In the genomic region with DNA sequence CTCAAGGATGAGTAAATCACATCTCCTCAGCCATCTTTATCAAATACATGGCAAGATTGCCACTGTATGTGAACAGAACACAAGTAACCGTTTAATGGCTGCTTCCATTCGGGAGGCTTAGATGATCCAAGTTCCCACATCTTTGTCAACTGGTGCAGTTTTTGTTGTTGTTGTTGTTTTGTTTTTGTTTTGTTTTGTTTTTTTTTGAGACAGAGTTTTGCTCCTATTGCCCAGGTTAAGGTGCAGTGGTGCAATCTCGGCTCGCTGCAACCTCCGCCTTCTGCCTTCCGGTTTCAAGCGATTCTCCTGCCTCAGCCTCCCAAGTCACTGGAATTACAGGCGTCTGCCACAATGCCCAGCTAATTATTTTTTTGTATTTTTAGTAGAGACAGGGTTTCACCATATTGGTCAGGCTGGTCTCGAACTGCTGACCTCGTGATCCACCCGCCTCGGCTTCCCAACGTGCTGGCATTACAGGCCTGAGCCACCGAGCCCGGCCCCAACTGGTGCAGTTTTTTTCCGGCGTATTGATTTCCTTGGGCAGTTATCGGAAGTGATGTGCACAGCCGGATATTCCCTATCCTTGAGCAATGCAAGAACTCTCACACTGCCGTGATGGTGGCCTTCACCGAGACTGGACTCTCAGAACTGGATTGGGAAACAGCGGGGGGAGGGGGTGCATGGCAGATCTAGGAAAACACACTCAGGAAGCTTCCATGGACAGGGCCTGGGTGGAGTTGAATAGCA, we compare ENCODE assay signal across 32 cellular contexts. TPM values are rescaled to one million over a fixed set of nuclear protein-coding genes. Genes with fewer than 3 reads are reported as not detected.
"Had no signal": no experiment of that assay in that cellular context is flagged by ENCODE, and none has a peak within 500 bp of the region (broad histone marks: within the 10 kb centered on the region; RNA-seq: fewer than 3 reads in every experiment).

No MANE protein-coding gene starts in this region.

- H3K36me3 ChIP-seq: brain microvascular endothelial cell, esophagus muscularis mucosa, gastrocnemius medialis, WERI-Rb-1 had no signal

- H3K4me3 Mint-ChIP-seq: activated CD4-positive, alpha-beta memory T cell treated with anti-CD3 and anti-CD28 coated beads for 36 hours; activated CD4-positive, alpha-beta T cell treated with anti-CD3 and anti-CD28 coated beads for 36 hours; activated CD4-positive, alpha-beta T cell treated with anti-CD3 and anti-CD28 coated beads, Interleukin-2, amount 10 ng/mL, durations not matched to agents 24 days and 14 days; activated CD8-positive, alpha-beta memory T cell treated with anti-CD3 and anti-CD28 coated beads, Interleukin-2, amount 10 ng/mL, durations not matched to agents 7 days and 5 days; activated CD8-positive, alpha-beta T cell treated with anti-CD3 and anti-CD28 coated beads, Interleukin-2, amount 10 ng/mL, durations not matched to agents 7 days and 5 days; activated naive CD4-positive, alpha-beta T cell treated with anti-CD3 and anti-CD28 coated beads, Interleukin-2, amount 10 ng/mL, durations not matched to agents 7 days and 5 days; activated naive CD8-positive, alpha-beta T cell treated with anti-CD3 and anti-CD28 coated beads, Interleukin-2, amount 10 ng/mL, durations not matched to agents 7 days and 5 days; activated T-cell treated with anti-CD3 and anti-CD28 coated beads, Interleukin-2, amount 50 U/mL, for 72 hours; central memory CD8-positive, alpha-beta T cell; dendritic cell treated with granulocyte-macrophage colony-stimulating factor and Interleukin-4, amounts not matched to agents 40 ng/mL and 50 ng/mL, for 4 days; effector memory CD8-positive, alpha-beta T cell; T-helper 17 cell; T-helper 2 cell treated with Interferon-gamma antibody and Interleukin-4, amounts not matched to agents 5 μg/mL and 100 μg/mL, for 36 hours had no signal

- H3K27ac ChIP-seq: brain microvascular endothelial cell, coronary artery, esophagus muscularis mucosa, foreskin keratinocyte, gastrocnemius medialis, WERI-Rb-1 had no signal

- H3K27ac Mint-ChIP-seq: activated CD4-positive, alpha-beta memory T cell treated with anti-CD3 and anti-CD28 coated beads for 36 hours; activated CD4-positive, alpha-beta T cell treated with anti-CD3 and anti-CD28 coated beads for 36 hours; activated CD4-positive, alpha-beta T cell treated with anti-CD3 and anti-CD28 coated beads, Interleukin-2, amount 10 ng/mL, durations not matched to agents 24 days and 14 days; activated CD8-positive, alpha-beta memory T cell treated with anti-CD3 and anti-CD28 coated beads, Interleukin-2, amount 10 ng/mL, durations not matched to agents 7 days and 5 days; activated CD8-positive, alpha-beta T cell treated with anti-CD3 and anti-CD28 coated beads, Interleukin-2, amount 10 ng/mL, durations not matched to agents 7 days and 5 days; activated naive CD4-positive, alpha-beta T cell treated with anti-CD3 and anti-CD28 coated beads, Interleukin-2, amount 10 ng/mL, durations not matched to agents 7 days and 5 days; activated naive CD4-positive, alpha-beta T cell treated with anti-CD3 and anti-CD28 coated beads, Interleukin-2, amount 50 U/mL, for 72 hours; activated naive CD8-positive, alpha-beta T cell treated with anti-CD3 and anti-CD28 coated beads, Interleukin-2, amount 10 ng/mL, durations not matched to agents 7 days and 5 days; activated T-cell treated with anti-CD3 and anti-CD28 coated beads, Interleukin-2, amount 50 U/mL, for 72 hours; dendritic cell treated with granulocyte-macrophage colony-stimulating factor and Interleukin-4, amounts not matched to agents 40 ng/mL and 50 ng/mL, for 4 days; effector memory CD8-positive, alpha-beta T cell; T-helper 17 cell; T-helper 2 cell treated with Interferon-gamma antibody and Interleukin-4, amounts not matched to agents 5 μg/mL and 100 μg/mL, for 36 hours had no signal

- H3K27me3 ChIP-seq: brain microvascular endothelial cell, esophagus muscularis mucosa, gastrocnemius medialis had no signal

- H3K4me1 Mint-ChIP-seq: activated CD4-positive, alpha-beta T cell treated with anti-CD3 and anti-CD28 coated beads for 36 hours; activated CD4-positive, alpha-beta T cell treated with anti-CD3 and anti-CD28 coated beads, Interleukin-2, amount 10 ng/mL, durations not matched to agents 24 days and 14 days; activated CD8-positive, alpha-beta memory T cell treated with anti-CD3 and anti-CD28 coated beads, Interleukin-2, amount 10 ng/mL, durations not matched to agents 7 days and 5 days; activated naive CD4-positive, alpha-beta T cell treated with anti-CD3 and anti-CD28 coated beads, Interleukin-2, amount 10 ng/mL, durations not matched to agents 7 days and 5 days; activated naive CD8-positive, alpha-beta T cell treated with anti-CD3 and anti-CD28 coated beads, Interleukin-2, amount 10 ng/mL, durations not matched to agents 7 days and 5 days; central memory CD8-positive, alpha-beta T cell had no signal

- H3K4me1 ChIP-seq: esophagus muscularis mucosa, foreskin keratinocyte, gastrocnemius medialis had no signal

- H3K27me3 Mint-ChIP-seq: activated CD4-positive, alpha-beta T cell treated with anti-CD3 and anti-CD28 coated beads for 36 hours; activated CD4-positive, alpha-beta T cell treated with anti-CD3 and anti-CD28 coated beads, Interleukin-2, amount 10 ng/mL, durations not matched to agents 24 days and 14 days; dendritic cell treated with granulocyte-macrophage colony-stimulating factor and Interleukin-4, amounts not matched to agents 40 ng/mL and 50 ng/mL, for 4 days; T-helper 17 cell had no signal

- ATAC-seq: activated CD4-positive, alpha-beta T cell treated with anti-CD3 and anti-CD28 coated beads for 36 hours; activated CD8-positive, alpha-beta memory T cell treated with anti-CD3 and anti-CD28 coated beads, Interleukin-2, amount 10 ng/mL, durations not matched to agents 7 days and 5 days; activated CD8-positive, alpha-beta T cell treated with anti-CD3 and anti-CD28 coated beads, Interleukin-2, amount 10 ng/mL, durations not matched to agents 7 days and 5 days; activated naive CD4-positive, alpha-beta T cell treated with anti-CD3 and anti-CD28 coated beads, Interleukin-2, amount 50 U/mL, for 72 hours; activated T-cell treated with anti-CD3 and anti-CD28 coated beads, Interleukin-2, amount 50 U/mL, for 72 hours; effector memory CD8-positive, alpha-beta T cell; foreskin keratinocyte; gastrocnemius medialis; T-helper 17 cell had no signal

- DNase-seq: activated CD4-positive, alpha-beta memory T cell treated with anti-CD3 and anti-CD28 coated beads for 36 hours; activated CD4-positive, alpha-beta T cell treated with anti-CD3 and anti-CD28 coated beads for 36 hours; activated CD4-positive, alpha-beta T cell treated with anti-CD3 and anti-CD28 coated beads, Interleukin-2, amount 10 ng/mL, durations not matched to agents 24 days and 14 days; activated CD4-positive, CD25-positive, alpha-beta regulatory T cell; activated CD4-positive, CD25-positive, alpha-beta regulatory T cell treated with anti-CD3 and anti-CD28 coated beads, Interleukin-2, amount 50 U/mL, for 72 hours; activated CD8-positive, alpha-beta memory T cell treated with anti-CD3 and anti-CD28 coated beads, Interleukin-2, amount 10 ng/mL, durations not matched to agents 7 days and 5 days; activated CD8-positive, alpha-beta memory T cell treated with anti-CD3 and anti-CD28 coated beads, Interleukin-2, amount 50 U/mL, for 4 hours; activated CD8-positive, alpha-beta T cell treated with anti-CD3 and anti-CD28 coated beads, Interleukin-2, amount 10 ng/mL, durations not matched to agents 7 days and 5 days; activated gamma-delta T cell; activated naive CD4-positive, alpha-beta T cell; activated naive CD4-positive, alpha-beta T cell treated with anti-CD3 and anti-CD28 coated beads, Interleukin-2, amount 10 ng/mL, durations not matched to agents 7 days and 5 days; activated naive CD8-positive, alpha-beta T cell treated with anti-CD3 and anti-CD28 coated beads, Interleukin-2, amount 10 ng/mL, durations not matched to agents 7 days and 5 days; activated T-cell treated with anti-CD3 and anti-CD28 coated beads, Interleukin-2, amount 50 U/mL, for 1 hour; activated T-cell treated with anti-CD3 and anti-CD28 coated beads, Interleukin-2, amount 50 U/mL, for 72 hours; amniotic stem cell; anterior cingulate cortex; brain microvascular endothelial cell; effector CD4-positive, alpha-beta T cell; effector memory CD8-positive, alpha-beta T cell; erythroblast; foreskin keratinocyte; gastrocnemius medialis; T-helper 1 cell; T-helper 17 cell; T1000; WERI-Rb-1 had no signal

- H3K9me3 Mint-ChIP-seq: activated CD4-positive, alpha-beta memory T cell treated with anti-CD3 and anti-CD28 coated beads for 36 hours; activated CD4-positive, alpha-beta T cell treated with anti-CD3 and anti-CD28 coated beads, Interleukin-2, amount 10 ng/mL, durations not matched to agents 24 days and 14 days; activated naive CD4-positive, alpha-beta T cell treated with anti-CD3 and anti-CD28 coated beads, Interleukin-2, amount 10 ng/mL, durations not matched to agents 7 days and 5 days; activated naive CD4-positive, alpha-beta T cell treated with anti-CD3 and anti-CD28 coated beads, Interleukin-2, amount 50 U/mL, for 72 hours; activated naive CD8-positive, alpha-beta T cell treated with anti-CD3 and anti-CD28 coated beads, Interleukin-2, amount 10 ng/mL, durations not matched to agents 7 days and 5 days; activated T-cell treated with anti-CD3 and anti-CD28 coated beads, Interleukin-2, amount 50 U/mL, for 72 hours; central memory CD8-positive, alpha-beta T cell; dendritic cell treated with granulocyte-macrophage colony-stimulating factor and Interleukin-4, amounts not matched to agents 40 ng/mL and 50 ng/mL, for 4 days; effector memory CD8-positive, alpha-beta T cell; T-helper 2 cell treated with Interferon-gamma antibody and Interleukin-4, amounts not matched to agents 5 μg/mL and 100 μg/mL, for 36 hours had no signal

- H3K4me3 ChIP-seq: coronary artery, esophagus muscularis mucosa, gastrocnemius medialis had no signal

- H3K9me3 ChIP-seq: esophagus muscularis mucosa, gastrocnemius medialis had no signal

- H3K36me3 Mint-ChIP-seq: activated CD4-positive, alpha-beta memory T cell treated with anti-CD3 and anti-CD28 coated beads for 36 hours; activated CD8-positive, alpha-beta memory T cell treated with anti-CD3 and anti-CD28 coated beads, Interleukin-2, amount 10 ng/mL, durations not matched to agents 7 days and 5 days; activated naive CD4-positive, alpha-beta T cell treated with anti-CD3 and anti-CD28 coated beads, Interleukin-2, amount 10 ng/mL, durations not matched to agents 7 days and 5 days; activated naive CD4-positive, alpha-beta T cell treated with anti-CD3 and anti-CD28 coated beads, Interleukin-2, amount 50 U/mL, for 72 hours; activated naive CD8-positive, alpha-beta T cell treated with anti-CD3 and anti-CD28 coated beads, Interleukin-2, amount 10 ng/mL, durations not matched to agents 7 days and 5 days had no signal

RNA-seq across cellular contexts. Expression of a gene that starts 29.2 kb away (rescaled TPM):
- total RNA-seq: activated CD4-positive, alpha-beta T cell treated with anti-CD3 and anti-CD28 coated beads, Interleukin-2, amount 10 ng/mL, durations not matched to agents 24 days and 14 days; activated CD8-positive, alpha-beta memory T cell treated with anti-CD3 and anti-CD28 coated beads, Interleukin-2, amount 10 ng/mL, durations not matched to agents 7 days and 5 days had no signal
